Comparison of ENCODE assay signal across 16 cellular contexts in the genomic region with DNA sequence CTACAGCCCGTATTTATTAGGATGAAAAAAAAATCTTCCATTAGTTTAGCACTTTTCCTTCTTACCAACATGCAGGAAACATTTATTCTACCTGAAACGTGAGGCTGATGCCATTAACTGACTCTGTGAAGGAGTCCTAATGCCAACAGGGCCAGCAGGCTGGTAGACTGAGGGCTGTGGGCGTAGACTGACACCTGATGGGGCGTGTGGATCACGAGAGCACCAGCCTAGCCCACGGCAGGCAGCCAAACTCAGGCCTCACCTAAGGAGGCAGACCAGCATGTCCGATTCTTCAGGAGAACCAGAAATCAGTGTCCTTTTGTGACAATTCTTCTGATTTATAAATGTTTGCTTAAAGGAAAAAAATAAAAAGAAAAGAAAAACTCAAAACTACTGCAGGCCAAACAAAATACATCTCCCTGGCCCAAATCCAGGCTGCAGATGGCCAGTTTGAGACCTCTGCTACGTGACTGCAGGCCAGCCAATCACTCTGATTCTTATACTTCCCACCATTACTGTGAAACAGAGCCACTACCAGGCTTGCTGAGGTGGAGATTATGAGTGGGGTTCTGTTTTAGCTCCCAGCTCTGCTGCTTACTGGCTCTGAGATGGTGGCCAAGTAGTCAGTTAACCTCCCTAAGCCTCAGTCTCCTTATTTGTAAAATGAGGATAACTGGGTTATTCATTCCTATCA.
A peak's percentile ranks its signal among the peaks of the same experiment; 100 is the strongest.
DNase-seq lines count a peak whose midpoint lies in the region; ATAC-seq, FAIRE-seq and TF ChIP-seq lines count a peak whose summit lies in the region.
"Had no signal": no experiment of that assay in that cellular context is flagged by ENCODE, and none has a peak within 500 bp of the region (broad histone marks: within the 10 kb centered on the region; RNA-seq: fewer than 3 reads in every experiment).

No MANE protein-coding gene starts in this region.

- H3K4me1 ChIP-seq in K562 (replicated peaks in 1 of 2; ENCODE audit: control insufficient read depth in 2 of 2, insufficient read depth in 2 of 2, low read length in 2 of 2), result peaks cover 13 to 19% of the 10 kb centered on the region in 2 experiments
- peaks cover 0 to 94% of the 10 kb centered on the region in 2 donors for H3K4me1 ChIP-seq in right atrium auricular region
- peaks cover 2 to 75% (median 22%) of the 10 kb centered on the region in 4 donors for H3K4me1 ChIP-seq in stomach
- H3K4me1 ChIP-seq in GM23248 (ENCODE audit: insufficient read depth), result no peaks in the 10 kb centered on the region

- H2AFZ ChIP-seq in K562 (ENCODE audit: low read depth, low read length), result peak overlapping the region; percentile 36; the same call in 1 of the 2 replicates
- no peak overlapping the region for H2AFZ ChIP-seq in GM23248

- intact Hi-C loops in K562 (cut with micrococcal nuclease), result no loop called here
- intact Hi-C loops in stomach (cut with DNase I; ENCODE audit: low total_unique reads), result no loop called here

- H3K9me2 ChIP-seq in GM23248 (ENCODE audit: insufficient read depth), result no peaks in the 10 kb centered on the region

- FAIRE-seq in K562 (lab: Jason Lieb, UNC), result no peak
- FAIRE-seq: TTC549, urothelium cell line had no signal

- no peak overlapping the region for H3K4me3 ChIP-seq in K562
- no peak overlapping the region for H3K4me3 ChIP-seq in right atrium auricular region
- H3K4me3 ChIP-seq in stomach, result no peak overlapping the region
- H3K4me3 ChIP-seq in GM23248, result no peak overlapping the region

- H3F3A ChIP-seq in GM23248 (ENCODE audit: insufficient read depth), result no peaks in the 10 kb centered on the region

- no peak for TF ChIP-seq RAD21 in K562 (CRISPR knock-in tag; conservative IDR thresholded peaks at IDR 0.05 in 1 of 2, IDR thresholded peaks at IDR 0.05 in 1 of 2)

- no peak for TF ChIP-seq POLR2A in K562 (conservative IDR thresholded peaks at IDR 0.05)
- TF ChIP-seq POLR2A in stomach (IDR thresholded peaks at IDR 0.05), result no peak

- TF ChIP-seq EP300 in K562 (IDR thresholded peaks at IDR 0.05; ENCODE audit: low read length) (no peak), stomach (IDR thresholded peaks at IDR 0.05) (no peak)

- H3K9ac ChIP-seq in K562 (ENCODE audit: insufficient read depth in 1 of 2, low read depth in 2 of 2, low read length in 2 of 2) (no peak overlapping the region), GM23248 (no peak overlapping the region)

- DNase-seq in G401 (ENCODE audit: low spot score) (peak; percentile 77), K562 (ENCODE audit: extremely low read depth in 1 of 4, low spot score in 3 of 4) (no peak), right atrium auricular region (ENCODE audit: low spot score) (no peak), stomach (no peak), GM20000 (ENCODE audit: low spot score) (no peak), GM23248 (no peak)
- DNase-seq in activated T-cell treated with anti-CD3 and anti-CD28 coated beads, Interleukin-2, amount 50 U/mL, for 48 hours, result no peak
- DNase-seq: activated CD4-positive, alpha-beta T cell treated with anti-CD3 and anti-CD28 coated beads, Interleukin-2, amount 10 ng/mL, durations not matched to agents 7 days and 5 days; activated naive CD4-positive, alpha-beta T cell; NK-92 treated with Interleukin-12 subunit alpha and Interleukin-12 subunit beta, amount 100 ng/mL, for 24 hours; retina; stimulated activated naive CD4-positive, alpha-beta T cell treated with Interleukin-2 at 50 U/mL for 16 hours had no signal

- CTCF ChIA-PET in K562 (lab: Yijun Ruan, JAX; ENCODE audit: low intra/inter-chr PET ratio), result no interaction called here

- POLR2A ChIA-PET in K562 (lab: Yijun Ruan, JAX), result interaction anchor here (1.0 kb wide), 1 partner anchor 10 kb away, joined by 3 read pairs; no protein-coding TSS in a partner anchor

- ATAC-seq in K562, result no peak
- no peak for ATAC-seq in HG03342 (IDR thresholded peaks at IDR 0.05; ENCODE audit: unreplicated experiment)

- TF ChIP-seq CTCF in K562 (IDR thresholded peaks at IDR 0.05 in 2 of 3, conservative IDR thresholded peaks at IDR 0.05 in 1 of 3; ENCODE audit: insufficient read depth in 2 of 3, low read depth in 1 of 3, low read length in 3 of 3) (no peak), right atrium auricular region (IDR thresholded peaks at IDR 0.05) (no peak), stomach (IDR thresholded peaks at IDR 0.05) (no peak), GM20000 (IDR thresholded peaks at IDR 0.05; ENCODE audit: extremely low read depth, missing control alignments) (no peak)

- H4K20me1 ChIP-seq in K562 (replicated peaks; ENCODE audit: control insufficient read depth, insufficient read depth, low read length) (no peaks in the 10 kb centered on the region), GM23248 (ENCODE audit: insufficient read depth) (no peaks in the 10 kb centered on the region)

- 48% methylated on average over 7 of the region's 8 CpGs for WGBS in K562 (ENCODE audit: insufficient coverage, low coverage, missing lambda C conversion rate)
- 46 to 74% (median 66%) methylated on average over 8 of the region's 8 CpGs for WGBS in stomach, 5 donors
- WGBS in GM23248 (ENCODE audit: low coverage in 1 of 2, low lambda C conversion rate in 2 of 2, missing lambda C conversion rate in 2 of 2), 2 experiments, result 39% methylated on average over 8 of the region's 8 CpGs

- H3K27me3 ChIP-seq in K562 (ENCODE audit: control insufficient read depth in 2 of 2, insufficient read depth in 2 of 2, low read length in 2 of 2) (no peaks in the 10 kb centered on the region), right atrium auricular region (no peaks in the 10 kb centered on the region), stomach (no peaks in the 10 kb centered on the region), GM23248 (replicated peaks; ENCODE audit: insufficient read depth) (no peaks in the 10 kb centered on the region)

- H3K9me3 ChIP-seq in K562 (replicated peaks; ENCODE audit: control insufficient read depth, insufficient read depth, low read depth, low read length) (no peaks in the 10 kb centered on the region), right atrium auricular region (no peaks in the 10 kb centered on the region), stomach (no peaks in the 10 kb centered on the region), GM23248 (ENCODE audit: low read depth) (no peaks in the 10 kb centered on the region)
- H3K9me3 ChIP-seq: neutrophil had no signal

- H3K9me1 ChIP-seq in K562 (ENCODE audit: control insufficient read depth, insufficient read depth, low read length), result no peaks in the 10 kb centered on the region

- H3K27ac ChIP-seq in K562 (ENCODE audit: extremely low read depth, low read depth, low read length) (no peak overlapping the region), right atrium auricular region (peak overlapping the region; percentile 88 to 95), stomach (peak overlapping the region; percentile 44 to 83 (median 65)), GM23248 (no peak overlapping the region)
- H3K27ac ChIP-seq: neutrophil had no signal

- no peak overlapping the region for H3K4me2 ChIP-seq in K562 (ENCODE audit: insufficient read depth, low read length)
- H3K4me2 ChIP-seq in GM23248 (ENCODE audit: unreplicated experiment), result no peak overlapping the region

- in situ Hi-C loops in G401 (cut with HindIII; ENCODE audit: low sequenced_read_pairs), result no loop called here
- in situ Hi-C loops in K562 (cut with MboI), result no loop called here
- in situ Hi-C loops in GM23248 (cut with MboI), result no loop called here

- BruUV-seq in K562 (replicated peaks; lab: Mats Ljungman, UMichigan), result no TSS peak

- no peaks in the 10 kb centered on the region for H3K36me3 ChIP-seq in K562 (ENCODE audit: control insufficient read depth, insufficient read depth, low read length)
- no peaks in the 10 kb centered on the region for H3K36me3 ChIP-seq in right atrium auricular region
- H3K36me3 ChIP-seq in stomach, result no peaks in the 10 kb centered on the region
- H3K36me3 ChIP-seq in GM23248 (ENCODE audit: low read depth), result no peaks in the 10 kb centered on the region
- H3K36me3 ChIP-seq: neutrophil had no signal

- H3K79me2 ChIP-seq in K562 (ENCODE audit: control insufficient read depth, insufficient read depth, low read length) (no peaks in the 10 kb centered on the region), GM23248 (ENCODE audit: insufficient read depth) (no peaks in the 10 kb centered on the region)

TF ChIP-seq in K562, 482 proteins besides CTCF, POLR2A, EP300 and RAD21:
- TF ChIP-seq SIRT6 (IDR thresholded peaks at IDR 0.05; ENCODE audit: low read depth, low read length) (no peak), RHOXF2B (CRISPR knock-in tag; conservative IDR thresholded peaks at IDR 0.05) (no peak), ETS2 (tag; IDR thresholded peaks at IDR 0.05; ENCODE audit: borderline replicate concordance, poor library complexity, severe bottlenecking) (no peak)
- TF ChIP-seq, protein P1, sequence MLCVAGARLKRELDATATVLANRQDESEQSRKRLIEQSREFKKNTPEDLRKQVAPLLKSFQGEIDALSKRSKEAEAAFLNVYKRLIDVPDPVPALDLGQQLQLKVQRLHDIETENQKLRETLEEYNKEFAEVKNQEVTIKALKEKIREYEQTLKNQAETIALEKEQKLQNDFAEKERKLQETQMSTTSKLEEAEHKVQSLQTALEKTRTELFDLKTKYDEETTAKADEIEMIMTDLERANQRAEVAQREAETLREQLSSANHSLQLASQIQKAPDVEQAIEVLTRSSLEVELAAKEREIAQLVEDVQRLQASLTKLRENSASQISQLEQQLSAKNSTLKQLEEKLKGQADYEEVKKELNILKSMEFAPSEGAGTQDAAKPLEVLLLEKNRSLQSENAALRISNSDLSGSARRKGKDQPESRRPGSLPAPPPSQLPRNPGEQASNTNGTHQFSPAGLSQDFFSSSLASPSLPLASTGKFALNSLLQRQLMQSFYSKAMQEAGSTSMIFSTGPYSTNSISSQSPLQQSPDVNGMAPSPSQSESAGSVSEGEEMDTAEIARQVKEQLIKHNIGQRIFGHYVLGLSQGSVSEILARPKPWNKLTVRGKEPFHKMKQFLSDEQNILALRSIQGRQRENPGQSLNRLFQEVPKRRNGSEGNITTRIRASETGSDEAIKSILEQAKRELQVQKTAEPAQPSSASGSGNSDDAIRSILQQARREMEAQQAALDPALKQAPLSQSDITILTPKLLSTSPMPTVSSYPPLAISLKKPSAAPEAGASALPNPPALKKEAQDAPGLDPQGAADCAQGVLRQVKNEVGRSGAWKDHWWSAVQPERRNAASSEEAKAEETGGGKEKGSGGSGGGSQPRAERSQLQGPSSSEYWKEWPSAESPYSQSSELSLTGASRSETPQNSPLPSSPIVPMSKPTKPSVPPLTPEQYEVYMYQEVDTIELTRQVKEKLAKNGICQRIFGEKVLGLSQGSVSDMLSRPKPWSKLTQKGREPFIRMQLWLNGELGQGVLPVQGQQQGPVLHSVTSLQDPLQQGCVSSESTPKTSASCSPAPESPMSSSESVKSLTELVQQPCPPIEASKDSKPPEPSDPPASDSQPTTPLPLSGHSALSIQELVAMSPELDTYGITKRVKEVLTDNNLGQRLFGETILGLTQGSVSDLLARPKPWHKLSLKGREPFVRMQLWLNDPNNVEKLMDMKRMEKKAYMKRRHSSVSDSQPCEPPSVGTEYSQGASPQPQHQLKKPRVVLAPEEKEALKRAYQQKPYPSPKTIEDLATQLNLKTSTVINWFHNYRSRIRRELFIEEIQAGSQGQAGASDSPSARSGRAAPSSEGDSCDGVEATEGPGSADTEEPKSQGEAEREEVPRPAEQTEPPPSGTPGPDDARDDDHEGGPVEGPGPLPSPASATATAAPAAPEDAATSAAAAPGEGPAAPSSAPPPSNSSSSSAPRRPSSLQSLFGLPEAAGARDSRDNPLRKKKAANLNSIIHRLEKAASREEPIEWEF (CRISPR knock-in tag; IDR thresholded peaks at IDR 0.05), result no peak

Comparison
In these comparisons a context has a peak if more than half of its experiments do, and no peak if none do; other contexts are left out.
1. H3K27ac ChIP-seq: peak in right atrium auricular region (2 of 2) and stomach (5 of 5); none in K562 (single experiment) and GM23248 (single experiment).